Comparison of ENCODE assay signal across 8 cellular contexts in the genomic region with DNA sequence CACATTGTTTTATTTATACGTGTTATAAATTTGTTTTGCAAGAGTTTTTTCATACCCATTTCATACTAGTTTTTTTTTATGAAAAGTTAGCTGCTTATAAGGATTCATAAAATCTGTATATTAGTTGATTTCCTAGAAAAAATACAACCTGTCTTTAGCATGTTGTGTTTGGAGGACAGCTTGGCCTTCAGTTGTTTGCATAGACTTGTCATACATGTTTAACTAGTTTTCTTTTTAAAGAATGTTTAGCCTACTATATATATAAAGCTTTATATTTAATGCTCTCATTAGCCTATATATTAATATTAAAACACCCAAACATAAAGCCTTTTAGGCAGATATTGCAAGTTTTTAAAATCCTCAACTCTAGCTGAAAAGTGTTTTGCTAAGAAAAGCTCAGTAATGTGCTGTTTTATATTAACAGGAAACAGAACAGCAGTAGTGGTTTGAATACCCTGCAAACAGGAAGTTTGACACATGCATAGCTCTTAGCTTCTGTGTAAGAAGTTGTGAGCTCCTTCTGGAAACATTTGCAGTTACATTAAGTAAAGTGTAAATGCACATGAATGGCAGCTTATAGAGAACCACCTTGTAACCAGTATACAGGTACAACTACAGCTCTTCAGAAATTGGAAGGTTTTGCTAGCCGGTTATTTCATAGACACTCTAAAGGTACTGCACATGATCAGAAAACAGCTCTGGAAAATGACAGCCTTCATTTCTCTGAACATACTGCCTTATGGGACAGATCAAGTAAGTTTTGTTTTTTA. TPM values are rescaled to one million over a fixed set of nuclear protein-coding genes. Genes with fewer than 3 reads are reported as not detected.
A peak's percentile ranks its signal among the peaks of the same experiment; 100 is the strongest.
DNase-seq lines count a peak whose midpoint lies in the region; ATAC-seq and TF ChIP-seq lines count a peak whose summit lies in the region.

Gene PRKACB (plus strand): TSS at position 476 of the 770 bp plus-strand sequence. CDS start 91 bp downstream, at position 567.

- peak; percentile 3 for DNase-seq in AG08395 (ENCODE audit: low spot score)
- peak; percentile 29 for DNase-seq in SK-MEL-5 (ENCODE audit: low read depth, low spot score)
- no peak for DNase-seq in endothelial cell (ENCODE audit: low spot score)
- no peak for DNase-seq in natural killer cell treated with Interleukin-12 subunit alpha and Interleukin-12 subunit beta and Interleukin-15 and Interleukin-18, amount 100 ng/mL, for 72 hours (ENCODE audit: low spot score)
- DNase-seq in HK-2 (ENCODE audit: unreplicated experiment): no peak

- TF ChIP-seq CTCF in endothelial cell (IDR thresholded peaks at IDR 0.05; ENCODE audit: unreplicated experiment): no peak

- H3K4me1 Mint-ChIP-seq in endothelial cell (ENCODE audit: unreplicated experiment): peaks cover 5% of the 10 kb centered on the region
- H3K4me1 Mint-ChIP-seq in natural killer cell treated with Interleukin-12 subunit alpha and Interleukin-12 subunit beta and Interleukin-15 and Interleukin-18, amount 100 ng/mL, for 72 hours (ENCODE audit: low read depth in 2 of 2): peaks cover 23 to 46% of the 10 kb centered on the region in 2 donors

- in situ Hi-C loops in SK-MEL-5 (cut with HindIII; ENCODE audit: low pct_unique_long_range_greater_than_20kb, low sequenced_read_pairs): no loop called here

- H3K27ac Mint-ChIP-seq in endothelial cell (ENCODE audit: unreplicated experiment): no peak within 1 kb of the TSS
- H3K27ac Mint-ChIP-seq in natural killer cell treated with Interleukin-12 subunit alpha and Interleukin-12 subunit beta and Interleukin-15 and Interleukin-18, amount 100 ng/mL, for 72 hours: peak within 1 kb of the TSS; percentile 96 to 97

- no peak within 1 kb of the TSS for H3K4me3 Mint-ChIP-seq in endothelial cell (ENCODE audit: unreplicated experiment)
- H3K4me3 Mint-ChIP-seq in natural killer cell treated with Interleukin-12 subunit alpha and Interleukin-12 subunit beta and Interleukin-15 and Interleukin-18, amount 100 ng/mL, for 72 hours: peak within 1 kb of the TSS; percentile 91

- no peaks in the 10 kb centered on the region for H3K9me3 Mint-ChIP-seq in endothelial cell (ENCODE audit: unreplicated experiment)
- H3K9me3 Mint-ChIP-seq in natural killer cell treated with Interleukin-12 subunit alpha and Interleukin-12 subunit beta and Interleukin-15 and Interleukin-18, amount 100 ng/mL, for 72 hours: no peaks in the 10 kb centered on the region

- H3K36me3 Mint-ChIP-seq in endothelial cell (ENCODE audit: low read depth, unreplicated experiment): no peaks in the 10 kb centered on the region
- peaks cover 4% of the 10 kb centered on the region for H3K36me3 Mint-ChIP-seq in natural killer cell treated with Interleukin-12 subunit alpha and Interleukin-12 subunit beta and Interleukin-15 and Interleukin-18, amount 100 ng/mL, for 72 hours

- no peaks in the 10 kb centered on the region for H3K27me3 Mint-ChIP-seq in endothelial cell (ENCODE audit: unreplicated experiment)
- no peaks in the 10 kb centered on the region for H3K27me3 Mint-ChIP-seq in natural killer cell treated with Interleukin-12 subunit alpha and Interleukin-12 subunit beta and Interleukin-15 and Interleukin-18, amount 100 ng/mL, for 72 hours

- peak; percentile 96 for ATAC-seq in GM18909 (IDR thresholded peaks at IDR 0.05; ENCODE audit: poor library complexity, unreplicated experiment)
- peak; percentile 95 for ATAC-seq in HG03103 (IDR thresholded peaks at IDR 0.05; ENCODE audit: low read depth, unreplicated experiment)
- peak; percentile 89 to 94 for ATAC-seq in natural killer cell treated with Interleukin-12 subunit alpha and Interleukin-12 subunit beta and Interleukin-15 and Interleukin-18, amount 100 ng/mL, for 72 hours
- ATAC-seq in HG03439 (IDR thresholded peaks at IDR 0.05; ENCODE audit: unreplicated experiment): no peak

RNA-seq across cellular contexts. Expression of gene PRKACB, which starts in this region (rescaled TPM):
- 29.1 and 33.3 TPM in 2 replicates for total RNA-seq in SK-MEL-5 (2014; rRNA removed; shearing (Covaris generic))
- polyA plus RNA-seq in SK-MEL-5 (2015; cell fraction: cytosol; rRNA removed): 19.3 and 31.3 TPM in 2 replicates
- 10.5 and 11.3 TPM in 2 replicates for polyA plus RNA-seq in SK-MEL-5 (2015; cell fraction: nucleus; rRNA removed)
- total RNA-seq in endothelial cell (ENCODE audit: unreplicated experiment): 19.7 TPM
- 10 to 100 TPM; 46.6 to 65.9 TPM for total RNA-seq in natural killer cell treated with Interleukin-12 subunit alpha and Interleukin-12 subunit beta and Interleukin-15 and Interleukin-18, amount 100 ng/mL, for 72 hours

Comparison
In these comparisons a context has a peak if more than half of its experiments do, and no peak if none do; other contexts are left out.
1. DNase-seq: peak in AG08395 (single experiment) and SK-MEL-5 (single experiment); none in endothelial cell (single experiment), natural killer cell treated with Interleukin-12 subunit alpha and Interleukin-12 subunit beta and Interleukin-15 and Interleukin-18, amount 100 ng/mL, for 72 hours (single experiment) and HK-2 (single experiment).